Comparison of ENCODE assay signal across 8 cellular contexts in the genomic region with DNA sequence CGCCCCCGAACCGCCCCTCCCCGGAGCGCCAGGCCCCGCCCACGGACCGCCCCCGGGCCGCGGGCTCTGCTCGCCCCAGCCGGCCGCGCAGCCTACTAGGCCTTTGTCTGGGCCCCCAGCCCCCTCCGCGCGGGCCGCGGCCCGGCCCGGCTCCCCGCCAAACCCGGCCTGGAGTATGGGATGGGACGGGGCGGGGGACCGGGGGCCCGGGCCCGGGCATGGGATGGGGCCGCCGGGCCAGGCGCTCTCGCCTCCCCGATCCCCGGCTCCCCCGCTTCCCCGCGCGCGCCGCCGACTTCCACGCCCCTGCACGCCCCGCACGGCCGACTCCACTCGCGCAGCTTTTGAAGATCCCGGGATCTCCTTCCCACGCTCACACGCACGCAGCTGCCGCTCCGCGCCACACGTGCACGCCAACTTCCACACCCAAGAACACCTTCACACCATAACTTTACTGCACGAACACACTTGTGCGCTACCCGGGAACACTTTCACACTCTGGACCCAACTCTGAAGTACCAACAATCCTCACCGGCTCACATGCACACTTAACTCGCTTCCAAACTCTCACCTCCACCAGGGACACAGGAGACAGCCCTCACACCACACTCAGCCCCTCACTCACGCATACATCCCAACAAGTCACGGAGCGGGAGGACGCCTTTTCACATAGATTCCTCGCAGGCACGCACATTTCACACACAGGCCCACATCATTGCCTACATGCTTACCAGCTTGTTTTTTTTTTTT. TPM values are rescaled to one million over a fixed set of nuclear protein-coding genes. Genes with fewer than 3 reads are reported as not detected.
DNase-seq lines count a peak whose midpoint lies in the region; ATAC-seq and TF ChIP-seq lines count a peak whose summit lies in the region.

No MANE protein-coding gene starts in this region.

- H3K36me3 Mint-ChIP-seq in activated T-cell treated with anti-CD3 and anti-CD28 coated beads, Interleukin-2, amount 50 U/mL, for 72 hours (ENCODE audit: insufficient read depth in 2 of 2), result no peaks in the 10 kb centered on the region

- no peaks in the 10 kb centered on the region for H3K27me3 ChIP-seq in esophagus muscularis mucosa

- no peaks in the 10 kb centered on the region for H3K79me2 ChIP-seq in OCI-LY7 (ENCODE audit: insufficient read depth, low read depth, low read length)

- POLR2A ChIA-PET in OCI-LY7 (lab: Charles Lee), result no interaction called here

- peak; percentile 62 for ATAC-seq in HG03196 (IDR thresholded peaks at IDR 0.05; ENCODE audit: unreplicated experiment)
- peak; percentile 85 to 87 for ATAC-seq in activated T-cell treated with anti-CD3 and anti-CD28 coated beads, Interleukin-2, amount 50 U/mL, for 72 hours (replicated peaks in 1 of 2)
- no peak for ATAC-seq in HG02884 (IDR thresholded peaks at IDR 0.05; ENCODE audit: unreplicated experiment)

- intact Hi-C loops in OCI-LY7 (cut with micrococcal nuclease; ENCODE audit: unreplicated experiment), result no loop called here
- intact Hi-C loops in esophagus muscularis mucosa (cut with DNase I), result loop anchor here (5.0 kb wide), 1 partner anchor 35 kb away; no protein-coding TSS in a partner anchor

- H3K4me3 ChIP-seq in OCI-LY7 (ENCODE audit: low read depth, low read length, poor library complexity, severe bottlenecking) (peak overlapping the region; percentile 54), esophagus muscularis mucosa (peak overlapping the region; percentile 77 to 95 (median 88))

- no peaks in the 10 kb centered on the region for H3K9me2 ChIP-seq in OCI-LY7 (ENCODE audit: insufficient read depth, low read length)

- no peak overlapping the region for H3K27ac Mint-ChIP-seq in activated T-cell treated with anti-CD3 and anti-CD28 coated beads, Interleukin-2, amount 50 U/mL, for 72 hours

- H2AFZ ChIP-seq in OCI-LY7 (ENCODE audit: low read length), result peak overlapping the region; percentile 27; the same call in 1 of the 2 replicates

- peak overlapping the region; percentile 55 for H3K4me2 ChIP-seq in OCI-LY7 (ENCODE audit: low read length)

- TF ChIP-seq CTCF in OCI-LY7 (conservative IDR thresholded peaks at IDR 0.05; ENCODE audit: low read length) (no peak), esophagus muscularis mucosa (IDR thresholded peaks at IDR 0.05) (no peak)

- BruUV-seq in OCI-LY7 (replicated peaks; lab: Mats Ljungman, UMichigan), result no TSS peak

- H3K4me1 Mint-ChIP-seq in activated T-cell treated with anti-CD3 and anti-CD28 coated beads, Interleukin-2, amount 50 U/mL, for 72 hours (ENCODE audit: low read depth), result peaks cover 13% of the 10 kb centered on the region

- CTCF ChIA-PET in OCI-LY7 (lab: Charles Lee; ENCODE audit: unreplicated experiment), result no interaction called here

- peak overlapping the region; percentile 78 to 85 for H3K4me3 Mint-ChIP-seq in activated T-cell treated with anti-CD3 and anti-CD28 coated beads, Interleukin-2, amount 50 U/mL, for 72 hours

- no peaks in the 10 kb centered on the region for H4K20me1 ChIP-seq in OCI-LY7 (ENCODE audit: insufficient read depth, low read length)

- peak; percentile 85 for DNase-seq in Daoy (ENCODE audit: low read depth)
- DNase-seq in OCI-LY7 (ENCODE audit: low spot score), result peak; percentile 77
- peak; percentile 72 to 74 for DNase-seq in activated T-cell treated with anti-CD3 and anti-CD28 coated beads, Interleukin-2, amount 50 U/mL, for 72 hours
- no peak for DNase-seq in esophagus muscularis mucosa (ENCODE audit: extremely low spot score)
- DNase-seq in mucosa of gallbladder (ENCODE audit: low spot score), result peak; percentile 84
- peak; percentile 36 to 37 for DNase-seq in stimulated activated CD8-positive, alpha-beta memory T cell treated with anti-CD3 and anti-CD28 coated beads, Interleukin-15, amount 100 ng/mL, for 48 hours (ENCODE audit: low read depth in 2 of 2)

- 14% methylated on average over 25 of the region's 69 CpGs for WGBS in esophagus muscularis mucosa

- no peaks in the 10 kb centered on the region for H3K36me3 ChIP-seq in OCI-LY7 (ENCODE audit: insufficient read depth, low read length)
- no peaks in the 10 kb centered on the region for H3K36me3 ChIP-seq in esophagus muscularis mucosa

- no peak for TF ChIP-seq POLR2A in esophagus muscularis mucosa (IDR thresholded peaks at IDR 0.05; ENCODE audit: low read depth)

- H3K9me3 ChIP-seq in OCI-LY7 (ENCODE audit: low read length) (no peaks in the 10 kb centered on the region), esophagus muscularis mucosa (no peaks in the 10 kb centered on the region)

- no peaks in the 10 kb centered on the region for H3K9me3 Mint-ChIP-seq in activated T-cell treated with anti-CD3 and anti-CD28 coated beads, Interleukin-2, amount 50 U/mL, for 72 hours

- H3K27me3 Mint-ChIP-seq in activated T-cell treated with anti-CD3 and anti-CD28 coated beads, Interleukin-2, amount 50 U/mL, for 72 hours (ENCODE audit: low read depth), result no peaks in the 10 kb centered on the region

- no peak for TF ChIP-seq EP300 in esophagus muscularis mucosa (IDR thresholded peaks at IDR 0.05)

- H3K27ac ChIP-seq in OCI-LY7 (ENCODE audit: low read depth, low read length, poor library complexity, severe bottlenecking) (no peak overlapping the region), esophagus muscularis mucosa (replicated peaks in 1 of 4) (peak overlapping the region; percentile 92 to 98 (median 94))

- H3K4me1 ChIP-seq in OCI-LY7 (ENCODE audit: insufficient read depth, low read length, poor library complexity, severe bottlenecking) (peaks cover 5% of the 10 kb centered on the region), esophagus muscularis mucosa (peaks cover 76 to 89% (median 86%) of the 10 kb centered on the region in 4 donors)

RNA-seq across cellular contexts. Expression of gene HSPG2, which starts 0.4 kb away (rescaled TPM):
- total RNA-seq in Daoy (2014; rRNA removed; shearing (Covaris generic)), result 14.2 and 14.7 TPM in 2 replicates
- 1.2 and 1.6 TPM in 2 replicates for total RNA-seq in OCI-LY7 (2014; rRNA removed; shearing (Covaris generic))
- total RNA-seq in OCI-LY7 (2022), result 3.5 and 4.7 TPM in 2 replicates
- 10 to 100 TPM in 1 of 2 donors, 1 to 10 TPM in 1; 4.4 to 11.5 TPM for total RNA-seq in activated T-cell treated with anti-CD3 and anti-CD28 coated beads, Interleukin-2, amount 50 U/mL, for 72 hours
- total RNA-seq in esophagus muscularis mucosa, result 1,000 to 10,000 TPM in 1 of 4 donors, 100 to 1,000 TPM in 3; 414 to 1,199 (median 595) TPM
- 746 TPM for total RNA-seq in mucosa of gallbladder

RNA-seq across cellular contexts. Expression of gene CELA3B, which starts 39.3 kb away (rescaled TPM):
- not detected in 2 replicates for total RNA-seq in Daoy (2014; rRNA removed; shearing (Covaris generic))
- total RNA-seq in OCI-LY7 (2014; rRNA removed; shearing (Covaris generic)), result not detected in 2 replicates
- total RNA-seq in OCI-LY7 (2022) (not detected in 2 replicates), esophagus muscularis mucosa (not detected), mucosa of gallbladder (13.7 TPM)
- not detected for total RNA-seq in activated T-cell treated with anti-CD3 and anti-CD28 coated beads, Interleukin-2, amount 50 U/mL, for 72 hours

Comparison
In these comparisons a context has a peak if more than half of its experiments do, and no peak if none do; other contexts are left out.
1. RNA of gene HSPG2, which starts 0.4 kb away (total RNA-seq): 746 TPM in mucosa of gallbladder (single experiment) and 414 to 1,199 TPM in esophagus muscularis mucosa; 14.2 to 14.7 TPM in Daoy, 4.4 to 11.5 TPM in activated T-cell treated with anti-CD3 and anti-CD28 coated beads, Interleukin-2, amount 50 U/mL, for 72 hours and 1.2 to 4.7 TPM in OCI-LY7; every median in the first group is over 10 times any median in the second.
2. RNA of gene CELA3B, which starts 39.3 kb away (total RNA-seq): 13.7 TPM in mucosa of gallbladder (single experiment); not detected in Daoy, not detected in OCI-LY7, not detected in activated T-cell treated with anti-CD3 and anti-CD28 coated beads, Interleukin-2, amount 50 U/mL, for 72 hours and not detected in esophagus muscularis mucosa; every median in the first group is over 10 times any median in the second.